ENCODE assay signal across 8 cellular contexts in genomic region chr21:31604591-31605190, GRCh38. TPM values are rescaled to one million over a fixed set of nuclear protein-coding genes. Genes with fewer than 3 reads are reported as not detected.
DNase-seq lines count a peak whose midpoint lies in the region; ATAC-seq and TF ChIP-seq lines count a peak whose summit lies in the region.

No MANE protein-coding gene starts in this region.

- intact Hi-C loops in right lobe of liver (cut with DNase I): no loop called here

- no peaks in the 10 kb centered on the region for H3K27me3 ChIP-seq in right lobe of liver

- no peaks in the 10 kb centered on the region for H3K36me3 ChIP-seq in right lobe of liver

- TF ChIP-seq CTCF in coronary artery (IDR thresholded peaks at IDR 0.05): peak; percentile 67
- TF ChIP-seq CTCF in right lobe of liver (IDR thresholded peaks at IDR 0.05): peak; percentile 89 to 95 (median 92)

- WGBS in right lobe of liver (ENCODE audit: insufficient coverage, low coverage, low lambda C conversion rate, missing lambda C conversion rate): 36% methylated on average over 11 of the region's 11 CpGs

- H3K4me1 ChIP-seq in right lobe of liver: no peaks in the 10 kb centered on the region

- TF ChIP-seq POLR2A in right lobe of liver (IDR thresholded peaks at IDR 0.05): no peak

- H3K4me3 ChIP-seq in coronary artery (no peak overlapping the region), right lobe of liver (no peak overlapping the region)

- no peaks in the 10 kb centered on the region for H3K9me3 ChIP-seq in right lobe of liver

- DNase-seq in GM04504 (ENCODE audit: low read depth) (peak; percentile 10), NCI-H524 (lab: John Stamatoyannopoulos, UW) (peak; percentile 45 to 72), coronary artery (ENCODE audit: low spot score) (no peak), right lobe of liver (peak; percentile 66 to 72 (median 70))
- peak; percentile 81 for DNase-seq in activated CD4-positive, alpha-beta T cell treated with anti-CD3 and anti-CD28 coated beads for 48 hours
- DNase-seq in stimulated activated CD4-positive, alpha-beta T cell treated with anti-CD3 and anti-CD28 coated beads, TNF-alpha, amount 100 ng/mL, for 4 hours (ENCODE audit: low read depth in 3 of 3): peak; percentile 50 to 70 (median 51)

- ATAC-seq in HG03175 (IDR thresholded peaks at IDR 0.05; ENCODE audit: unreplicated experiment) (peak; percentile 65), right lobe of liver (peak; percentile 88 to 96 (median 94)), HG03469 (IDR thresholded peaks at IDR 0.05; ENCODE audit: unreplicated experiment) (no peak)

- H3K27ac ChIP-seq in coronary artery: no peak overlapping the region
- no peak overlapping the region for H3K27ac ChIP-seq in right lobe of liver

RNA-seq across cellular contexts. Expression of gene SOD1, which starts 54.8 kb away (rescaled TPM):
- 1,000 to 10,000 TPM in 1 of 6 experiments, 100 to 1,000 TPM in 5; 398 to 1,176 (median 518) TPM for total RNA-seq in right lobe of liver
